11 cellular contexts compared by ENCODE assay signal in genomic region chr3:156665296-156665695, GRCh38. TPM values are rescaled to one million over a fixed set of nuclear protein-coding genes. Genes with fewer than 3 reads are reported as not detected.
DNase-seq lines count a peak whose midpoint lies in the region; ATAC-seq, FAIRE-seq and TF ChIP-seq lines count a peak whose summit lies in the region.
"Had no signal": no experiment of that assay in that cellular context is flagged by ENCODE, and none has a peak within 500 bp of the region (broad histone marks: within the 10 kb centered on the region; RNA-seq: fewer than 3 reads in every experiment).

No MANE protein-coding gene starts in this region.

- H3K4me3 Mint-ChIP-seq in activated B cell treated with CpG ODN at 0.5 μM for 24 hours = peak overlapping the region; percentile 21
- H3K4me3 Mint-ChIP-seq: brain had no signal

- H3K9me3 ChIP-seq in HepG2 (ENCODE audit: low read length) = no peaks in the 10 kb centered on the region

- no peaks in the 10 kb centered on the region for H4K20me1 ChIP-seq in HepG2 (ENCODE audit: insufficient read depth, low read length)

- H3K4me1 Mint-ChIP-seq in activated B cell treated with CpG ODN at 0.5 μM for 24 hours = peaks cover 59% of the 10 kb centered on the region

- POLR2A ChIA-PET in activated B cell treated with CpG ODN at 0.5 μM for 24 hours (lab: Charles Lee) = interaction anchor here (1.0 to 2.1 kb wide), 2 partner anchors 9 to 182 kb away, joined by 3 to 10 read pairs; partner anchors contain the start of gene TIPARP
- POLR2A ChIA-PET in HepG2 (lab: Yijun Ruan, JAX) = interaction anchor here (1.2 to 1.4 kb wide), 2 partner anchors 9 to 110 kb away, joined by 4 to 5 read pairs; partner anchors contain the start of genes SSR3 and TIPARP

- TF ChIP-seq CTCF in activated B cell treated with CpG ODN at 0.5 μM for 24 hours (IDR thresholded peaks at IDR 0.05) (no peak), HepG2 (CRISPR knock-in tag; IDR thresholded peaks at IDR 0.05) (no peak)

- BruUV-seq in HepG2 (replicated peaks; lab: Mats Ljungman, UMichigan) = no TSS peak

- TF ChIP-seq EP300 in HepG2 (IDR thresholded peaks at IDR 0.05; ENCODE audit: low read depth in 2 of 2, low read length in 2 of 2) = no peak
- no peak for TF ChIP-seq EP300 in HepG2 (CRISPR knock-in tag; IDR thresholded peaks at IDR 0.05; ENCODE audit: borderline replicate concordance)

- H3K36me3 ChIP-seq in HepG2 (replicated peaks in 1 of 2; ENCODE audit: control insufficient read depth in 1 of 2, insufficient read depth in 2 of 2, low read length in 2 of 2) = no peaks in the 10 kb centered on the region

- no peaks in the 10 kb centered on the region for H3K27me3 Mint-ChIP-seq in activated B cell treated with CpG ODN at 0.5 μM for 24 hours
- H3K27me3 Mint-ChIP-seq: brain had no signal

- intact Hi-C loops in activated B cell treated with CpG ODN at 0.5 μM for 24 hours (cut with micrococcal nuclease) (loop anchor here (1.0 kb wide), 1 partner anchor 8 kb away; no protein-coding TSS in a partner anchor), HepG2 (cut with micrococcal nuclease; ENCODE audit: unreplicated experiment) (no loop called here)

- CTCF ChIA-PET in activated B cell treated with CpG ODN at 0.5 μM for 24 hours (lab: Charles Lee) = interaction anchor here (1.2 to 2.0 kb wide), 2 partner anchors 8 to 110 kb away, joined by 3 to 13 read pairs; partner anchors contain the start of gene SSR3
- CTCF ChIA-PET in HepG2 (lab: Yijun Ruan, JAX; ENCODE audit: low intra/inter-chr PET ratio, low total read pairs) = no interaction called here

- ATAC-seq in HG02885 (IDR thresholded peaks at IDR 0.05; ENCODE audit: poor library complexity, unreplicated experiment) (peak; percentile 2), activated B cell treated with CpG ODN at 0.5 μM for 24 hours (ENCODE audit: low read depth) (no peak), HepG2 (no peak), HG03108 (IDR thresholded peaks at IDR 0.05; ENCODE audit: unreplicated experiment) (no peak)

- DNase-seq in EL = peak; percentile 79
- DNase-seq in activated B cell treated with CpG ODN at 0.5 μM for 24 hours = no peak
- DNase-seq in HepG2 (ENCODE audit: low spot score) = no peak
- no peak for DNase-seq in T1000 (lab: John Stamatoyannopoulos, UW)
- no peak for DNase-seq in NCI-H774 (lab: John Stamatoyannopoulos, UW)
- DNase-seq in NCI-H748 treated with DMSO at 0.1 percent for 48 hours (lab: John Stamatoyannopoulos, UW) = no peak
- DNase-seq: activated CD4-positive, CD25-positive, alpha-beta regulatory T cell; hippocampal formation had no signal

- no peak for TF ChIP-seq POLR2A in HepG2 (IDR thresholded peaks at IDR 0.05; ENCODE audit: insufficient read depth in 1 of 2, low read depth in 2 of 2, low read length in 2 of 2)

- no peak overlapping the region for H3K4me3 ChIP-seq in HepG2 (replicated peaks in 1 of 3; ENCODE audit: insufficient read depth in 1 of 3, low read depth in 2 of 3, low read length in 3 of 3)

- H3K27ac Mint-ChIP-seq in activated B cell treated with CpG ODN at 0.5 μM for 24 hours = peak overlapping the region; percentile 66

- 0% methylated on average over 2 of the region's 2 CpGs for WGBS in HepG2 (ENCODE audit: low lambda C conversion rate)

- H3K36me3 Mint-ChIP-seq in activated B cell treated with CpG ODN at 0.5 μM for 24 hours (ENCODE audit: low read depth) = no peaks in the 10 kb centered on the region
- H3K36me3 Mint-ChIP-seq: brain had no signal

- TF ChIP-seq RAD21 in HepG2 (CRISPR knock-in tag; IDR thresholded peaks at IDR 0.05) = no peak

- H3K79me2 ChIP-seq in HepG2 (ENCODE audit: insufficient read depth, low read length) = no peaks in the 10 kb centered on the region

- H2AFZ ChIP-seq in HepG2 (ENCODE audit: low read length) = no peak overlapping the region

- in situ Hi-C loops in HepG2 (cut with HindIII; ENCODE audit: extremely low pct_ligation_motif_present, low pct_unique_long_range_greater_than_20kb) = no loop called here

- H3K4me1 ChIP-seq in HepG2 (ENCODE audit: insufficient read depth, low read length) = peaks cover 7% of the 10 kb centered on the region

- no peak overlapping the region for H3K27ac ChIP-seq in HepG2 (ENCODE audit: extremely low read length, insufficient read depth, low read length)

- no peaks in the 10 kb centered on the region for H3K27me3 ChIP-seq in HepG2 (ENCODE audit: control insufficient read depth in 1 of 2, insufficient read depth in 2 of 2, low read length in 2 of 2)

- no peak overlapping the region for H3K4me2 ChIP-seq in HepG2 (ENCODE audit: low read depth, low read length)

- no peaks in the 10 kb centered on the region for H3K9me3 Mint-ChIP-seq in activated B cell treated with CpG ODN at 0.5 μM for 24 hours

- FAIRE-seq in HepG2 (lab: Jason Lieb, UNC) = no peak

- H3K9ac ChIP-seq in HepG2 (ENCODE audit: insufficient read depth, low read depth, low read length) = no peak overlapping the region

TF ChIP-seq in HepG2, 621 proteins besides CTCF, POLR2A, EP300 and RAD21 (continues in another document):
- TF ChIP-seq STAT5B (CRISPR knock-in tag; IDR thresholded peaks at IDR 0.05) = no peak
- TF ChIP-seq MYC (CRISPR knock-in tag; IDR thresholded peaks at IDR 0.05; ENCODE audit: borderline replicate concordance) = no peak
- TF ChIP-seq NR2F6 (IDR thresholded peaks at IDR 0.05) = peak; percentile 44; the same call in 1 of the 2 replicates
- TF ChIP-seq NR2F6 (CRISPR knock-in tag; IDR thresholded peaks at IDR 0.05) = no peak
- TF ChIP-seq ZNF362 (CRISPR knock-in tag; IDR thresholded peaks at IDR 0.05; ENCODE audit: borderline replicate concordance) = no peak
- TF ChIP-seq KAT2B (IDR thresholded peaks at IDR 0.05; ENCODE audit: borderline replicate concordance, low read depth, low read length) = no peak
- TF ChIP-seq MTF1 (CRISPR knock-in tag; IDR thresholded peaks at IDR 0.05) = no peak
- TF ChIP-seq ZNF724P (CRISPR knock-in tag; IDR thresholded peaks at IDR 0.05; ENCODE audit: borderline replicate concordance) = no peak
- TF ChIP-seq ZNF569 (CRISPR knock-in tag; IDR thresholded peaks at IDR 0.05; ENCODE audit: borderline replicate concordance) = no peak
- TF ChIP-seq ARID3A (IDR thresholded peaks at IDR 0.05; ENCODE audit: low read depth, low read length) = 0 out of 2 replicates have a peak, but pooled peaks have one; percentile 7
- TF ChIP-seq ZNF878 (CRISPR knock-in tag; IDR thresholded peaks at IDR 0.05) = no peak
- no peak for TF ChIP-seq ZNF550 (CRISPR knock-in tag; IDR thresholded peaks at IDR 0.05; ENCODE audit: borderline replicate concordance)
- no peak for TF ChIP-seq CEBPG (CRISPR knock-in tag; IDR thresholded peaks at IDR 0.05)
- no peak for TF ChIP-seq KDM5A (IDR thresholded peaks at IDR 0.05; ENCODE audit: borderline replicate concordance, low read length)

RNA-seq across cellular contexts. Expression of gene TIPARP, which starts 9.1 kb away (rescaled TPM):
- 31.3 and 32.3 TPM in 2 replicates for total RNA-seq in activated B cell treated with CpG ODN at 0.5 μM for 24 hours
- 19.7 and 25.4 TPM in 2 replicates for total RNA-seq in HepG2 (2016; rRNA removed; fragmentation: Illumina TruSeq; extraction: Trizol)
- total RNA-seq in HepG2 (2016; cell fraction: cytosol; rRNA removed; fragmentation: Illumina TruSeq; extraction: Trizol; ENCODE audit: low read depth) = 4.3 and 4.5 TPM in 2 replicates
- total RNA-seq in HepG2 (2016; cell fraction: insoluble cytoplasmic fraction; rRNA removed; fragmentation: Illumina TruSeq; extraction: Trizol) = 19.9 and 26.0 TPM in 2 replicates
- 10.5 and 12.3 TPM in 2 replicates for total RNA-seq in HepG2 (2016; cell fraction: membrane; rRNA removed; fragmentation: Illumina TruSeq; extraction: Trizol)
- 22.2 and 24.2 TPM in 2 replicates for total RNA-seq in HepG2 (2016; cell fraction: nucleus; rRNA removed; fragmentation: Illumina TruSeq; extraction: Trizol)
- polyA plus RNA-seq in HepG2 (2011; rRNA removed) = 6.6 and 7.3 TPM in 2 replicates
- 2.1 and 4.5 TPM in 2 replicates for polyA plus RNA-seq in HepG2 (2011; cell fraction: cytosol; rRNA removed)
- 3.6 and 4.6 TPM in 2 replicates for polyA plus RNA-seq in HepG2 (2011; cell fraction: nucleus; rRNA removed)
- 10.5 and 10.6 TPM in 2 replicates for polyA plus RNA-seq in HepG2 (2012)
- polyA plus RNA-seq in HepG2 (2016; cell fraction: cytosol; fragmentation: Illumina TruSeq; extraction: Trizol; ENCODE audit: low read depth) = 0.74 and 0.79 TPM in 2 replicates
- 14.7 and 18.3 TPM in 2 replicates for polyA plus RNA-seq in HepG2 (2016; cell fraction: insoluble cytoplasmic fraction; fragmentation: Illumina TruSeq; extraction: Trizol; ENCODE audit: low read depth)
- 2.9 and 3.6 TPM in 2 replicates for polyA plus RNA-seq in HepG2 (2016; cell fraction: membrane; fragmentation: Illumina TruSeq; extraction: Trizol; ENCODE audit: low read depth)
- 11.9 and 13.5 TPM in 2 replicates for polyA plus RNA-seq in HepG2 (2016; cell fraction: nucleus; fragmentation: Illumina TruSeq; extraction: Trizol; ENCODE audit: insufficient read depth, low read depth)
- polyA minus RNA-seq in HepG2 (2011; rRNA and poly(A)+ RNA removed; ENCODE audit: low replicate concordance) = 4.9 and 12.3 TPM in 2 replicates
- 6.4 and 8.5 TPM in 2 replicates for polyA minus RNA-seq in HepG2 (2011; cell fraction: cytosol; rRNA and poly(A)+ RNA removed)
- polyA minus RNA-seq in HepG2 (2011; cell fraction: nucleus; rRNA and poly(A)+ RNA removed) = 33.6 and 42.5 TPM in 2 replicates
